In the genomic region with DNA sequence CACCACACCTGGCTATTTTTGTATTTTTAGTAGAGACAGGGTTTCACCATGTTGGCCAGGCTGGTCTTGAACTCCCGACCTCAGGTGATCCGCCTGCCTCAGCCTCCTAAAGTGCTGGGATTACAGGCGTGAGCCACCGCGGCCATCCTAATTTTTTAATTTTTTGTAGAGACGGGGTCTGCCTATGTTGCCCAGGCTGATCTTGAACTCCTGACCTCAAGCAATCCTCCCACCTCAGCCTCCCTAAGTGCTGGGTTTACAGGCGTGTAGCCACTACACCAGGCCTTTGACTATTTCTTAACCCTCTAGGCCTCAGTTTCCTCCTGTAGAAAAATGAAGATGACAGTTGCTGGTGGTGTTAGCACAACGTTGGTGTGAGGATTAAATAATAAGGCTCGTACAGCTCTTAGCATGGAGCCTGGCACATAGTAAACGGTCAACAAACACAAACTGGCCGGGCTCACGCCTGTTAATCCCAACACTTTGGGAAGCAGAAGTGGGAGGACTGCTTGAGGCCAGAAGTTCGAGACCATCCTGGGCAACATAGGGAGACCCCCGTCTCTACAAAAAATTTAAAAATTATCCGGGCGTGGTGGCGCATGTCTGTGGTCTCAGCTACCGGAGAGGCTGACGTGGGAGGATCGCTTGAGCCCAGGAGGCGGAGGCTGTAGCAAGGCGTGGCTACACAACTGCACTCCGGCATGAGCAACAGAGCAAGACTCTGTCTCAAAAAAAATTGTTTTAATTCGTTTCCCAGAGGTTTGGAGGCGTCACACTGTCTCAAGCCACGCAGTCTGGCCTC, we compare ENCODE assay signal across 8 cellular contexts. TPM values are rescaled to one million over a fixed set of nuclear protein-coding genes. Genes with fewer than 3 reads are reported as not detected.
DNase-seq lines count a peak whose midpoint lies in the region; ATAC-seq, FAIRE-seq and TF ChIP-seq lines count a peak whose summit lies in the region.

No MANE protein-coding gene starts in this region.

- intact Hi-C loops in Calu3 (cut with micrococcal nuclease; ENCODE audit: unreplicated experiment) = no loop called here
- intact Hi-C loops in thyroid gland (cut with DNase I) = no loop called here

- peak overlapping the region; percentile 98 for H3K9ac ChIP-seq in astrocyte (ENCODE audit: low read length)

- no peaks in the 10 kb centered on the region for H3K9me3 Mint-ChIP-seq in Calu3 (ENCODE audit: low read depth, unreplicated experiment)
- H3K9me3 Mint-ChIP-seq in astrocyte (ENCODE audit: unreplicated experiment) = no peaks in the 10 kb centered on the region

- peaks cover 73% of the 10 kb centered on the region for H3K36me3 Mint-ChIP-seq in Calu3 (ENCODE audit: insufficient read depth, unreplicated experiment)
- H3K36me3 Mint-ChIP-seq in astrocyte (ENCODE audit: low read depth, unreplicated experiment) = peaks cover 9% of the 10 kb centered on the region

- H3K27ac Mint-ChIP-seq in Calu3 (ENCODE audit: unreplicated experiment) (peak overlapping the region; percentile 95), astrocyte (ENCODE audit: unreplicated experiment) (peak overlapping the region; percentile 95)

- H3K4me1 ChIP-seq in astrocyte (ENCODE audit: insufficient read depth, low read length) (peaks cover 6% of the 10 kb centered on the region), thyroid gland (peaks cover 12 to 23% of the 10 kb centered on the region in 2 donors)

- BruUV-seq in Calu3 (replicated peaks; lab: Mats Ljungman, UMichigan) = no TSS peak

- H2AFZ ChIP-seq in astrocyte (ENCODE audit: low read depth, low read length) = peak overlapping the region; percentile 92

- peaks cover 30% of the 10 kb centered on the region for H4K20me1 ChIP-seq in astrocyte (ENCODE audit: insufficient read depth, low read length)

- H3K4me3 ChIP-seq in HL-60 (replicated peaks; ENCODE audit: insufficient read depth, low read length) (peak overlapping the region; percentile 87), astrocyte (ENCODE audit: insufficient read depth, low read depth, low read length) (peak overlapping the region; percentile 86), thyroid gland (replicated peaks in 1 of 3) (peak overlapping the region; percentile 34 to 96 (median 95))

- no peak for DNase-seq in Calu3
- DNase-seq in HL-60 (ENCODE audit: low read depth in 1 of 2, low spot score in 1 of 2) = no peak
- peak; percentile 76 for DNase-seq in astrocyte (ENCODE audit: low read depth)
- DNase-seq in left lobe of liver (ENCODE audit: low spot score) = no peak
- no peak for DNase-seq in thyroid gland
- DNase-seq in NK-92 treated with Interleukin-12 subunit alpha and Interleukin-12 subunit beta, amount 100 ng/mL, for 24 hours (lab: John Stamatoyannopoulos, UW) = no peak
- DNase-seq in cerebellum (ENCODE audit: low spot score) = no peak

- H3K27me3 Mint-ChIP-seq in Calu3 (ENCODE audit: unreplicated experiment) (no peaks in the 10 kb centered on the region), astrocyte (ENCODE audit: low read depth, unreplicated experiment) (no peaks in the 10 kb centered on the region)

- H3K27me3 ChIP-seq in HL-60 (ENCODE audit: insufficient read depth, poor library complexity, severe bottlenecking) (no peaks in the 10 kb centered on the region), astrocyte (ENCODE audit: insufficient read depth, low read length) (no peaks in the 10 kb centered on the region), thyroid gland (no peaks in the 10 kb centered on the region)

- peak overlapping the region; percentile 85 for H3K4me2 ChIP-seq in astrocyte (ENCODE audit: low read length)

- FAIRE-seq in astrocyte (lab: Jason Lieb, UNC) = no peak

- no peaks in the 10 kb centered on the region for H3K9me3 ChIP-seq in astrocyte (ENCODE audit: insufficient read depth, low read depth, low read length)
- H3K9me3 ChIP-seq in thyroid gland = no peaks in the 10 kb centered on the region

- WGBS in thyroid gland, 2 donors = 36 to 39% methylated on average over 25 to 26 of the region's 26 CpGs

- H3K4me1 Mint-ChIP-seq in Calu3 (ENCODE audit: low read depth, unreplicated experiment) (peaks cover 19% of the 10 kb centered on the region), astrocyte (ENCODE audit: low read depth, unreplicated experiment) (peaks cover 6% of the 10 kb centered on the region)

- H3K27ac ChIP-seq in HL-60 (replicated peaks) = peak overlapping the region; percentile 99
- H3K27ac ChIP-seq in astrocyte (ENCODE audit: low read depth, low read length) = peak overlapping the region; percentile 97
- peak overlapping the region; percentile 80 to 95 (median 92) for H3K27ac ChIP-seq in thyroid gland

- no peak for TF ChIP-seq POLR2A in thyroid gland (IDR thresholded peaks at IDR 0.05)

- H3K36me3 ChIP-seq in astrocyte (ENCODE audit: insufficient read depth, low read length) = peaks cover 11% of the 10 kb centered on the region
- H3K36me3 ChIP-seq in thyroid gland = peaks cover 15% of the 10 kb centered on the region in 2 donors

- peaks cover 82% of the 10 kb centered on the region for H3K79me2 ChIP-seq in astrocyte (ENCODE audit: insufficient read depth, low read length)

- ATAC-seq in GM21367 (IDR thresholded peaks at IDR 0.05; ENCODE audit: unreplicated experiment) (peak; percentile 31), left lobe of liver (peak; percentile 36)

- TF ChIP-seq CTCF in Calu3 (IDR thresholded peaks at IDR 0.05; ENCODE audit: unreplicated experiment) (no peak), HL-60 (IDR thresholded peaks at IDR 0.05; ENCODE audit: insufficient read depth, low read length) (no peak), astrocyte (IDR thresholded peaks at IDR 0.05; ENCODE audit: insufficient read depth, low read depth, low read length) (no peak), thyroid gland (IDR thresholded peaks at IDR 0.05) (no peak)

- H3K4me3 Mint-ChIP-seq in Calu3 (ENCODE audit: low read depth, unreplicated experiment) (peak overlapping the region; percentile 99), astrocyte (ENCODE audit: unreplicated experiment) (peak overlapping the region; percentile 91)

- CTCF ChIA-PET in Calu3 (lab: Charles Lee) = interaction anchor here (0.6 kb wide), 2 partner anchors 37 to 1985 kb away, joined by 3 to 4 read pairs; partner anchors contain the start of gene TPCN1

RNA-seq across cellular contexts. Expression of gene DDX54, which starts 1.0 kb away (rescaled TPM):
- total RNA-seq in Calu3 (2022) = 104 and 112 TPM in 2 replicates
- 52.8 and 53.5 TPM in 2 replicates for total RNA-seq in astrocyte
- total RNA-seq in left lobe of liver = 33.5 TPM
- 10 to 100 TPM; 59.9 to 79.3 (median 68.8) TPM for total RNA-seq in thyroid gland
- 9.3 TPM for total RNA-seq in cerebellum

RNA-seq across cellular contexts. Expression of gene RITA1, which starts 1.2 kb away (rescaled TPM):
- total RNA-seq in Calu3 (2022) = 27.4 and 28.4 TPM in 2 replicates
- 20.9 and 23.5 TPM in 2 replicates for total RNA-seq in astrocyte
- total RNA-seq in left lobe of liver = 28.4 TPM
- total RNA-seq in thyroid gland = 10 to 100 TPM; 26.6 to 39.6 (median 32.8) TPM
- 10.9 TPM for total RNA-seq in cerebellum

RNA-seq across cellular contexts. Expression of gene CFAP73, which starts 34.8 kb away (rescaled TPM):
- total RNA-seq in Calu3 (2022) = 2.3 and 3.2 TPM in 2 replicates
- not detected in 2 replicates for total RNA-seq in astrocyte
- total RNA-seq in left lobe of liver = not detected
- total RNA-seq in thyroid gland = under 1 TPM in 1 of 4 donors, not detected in 3; 0.56 TPM
- total RNA-seq in cerebellum = 0.54 TPM

RNA-seq across cellular contexts. Expression of gene TPCN1, which starts 37.0 kb away (rescaled TPM):
- total RNA-seq in Calu3 (2022) (83.0 and 91.1 TPM in 2 replicates), astrocyte (27.9 and 33.7 TPM in 2 replicates), left lobe of liver (33.1 TPM), thyroid gland (100 to 1,000 TPM in 2 of 4 donors, 10 to 100 TPM in 2; 58.3 to 135 (median 109) TPM), cerebellum (27.7 TPM)

RNA-seq across cellular contexts. Expression of gene RASAL1, which starts 48.7 kb away (rescaled TPM):
- total RNA-seq in Calu3 (2022) (59.7 and 85.9 TPM in 2 replicates), astrocyte (0.43 and 0.48 TPM in 2 replicates), left lobe of liver (0.25 TPM), thyroid gland (10 to 100 TPM; 27.3 to 52.9 (median 45.1) TPM), cerebellum (0.27 TPM)
